ENCODE assay signal across 8 cellular contexts in genomic region chr19:35716985-35717664, GRCh38. TPM values are rescaled to one million over a fixed set of nuclear protein-coding genes. Genes with fewer than 3 reads are reported as not detected.
DNase-seq lines count a peak whose midpoint lies in the region; ATAC-seq and TF ChIP-seq lines count a peak whose summit lies in the region.

No MANE protein-coding gene starts in this region.

- intact Hi-C loops in lower leg skin (cut with DNase I; ENCODE audit: low total_unique reads), result no loop called here

- ATAC-seq in HG03432 (IDR thresholded peaks at IDR 0.05; ENCODE audit: unreplicated experiment), result peak; percentile 52

- H3K4me3 ChIP-seq in lower leg skin (ENCODE audit: low read depth, poor library complexity, severe bottlenecking), result peak overlapping the region; percentile 63

- TF ChIP-seq POLR2A in GM19193 (IDR thresholded peaks at IDR 0.05; ENCODE audit: extremely low read depth, insufficient read depth, insufficient read length), result peak; percentile 28
- no peak for TF ChIP-seq POLR2A in lower leg skin (IDR thresholded peaks at IDR 0.05)

- peak; percentile 88 to 92 for DNase-seq in AML-193 (lab: John Stamatoyannopoulos, UW)
- DNase-seq in NCI-H69 (lab: John Stamatoyannopoulos, UW), result peak; percentile 92
- peak; percentile 96 to 97 for DNase-seq in activated CD4-positive, alpha-beta T cell treated with anti-CD3 and anti-CD28 coated beads, Interleukin-2, amount 50 U/mL, for 4 hours
- DNase-seq in dermis microvascular lymphatic vessel endothelial cell (ENCODE audit: low read depth in 2 of 2), result peak; percentile 90 to 97
- peak; percentile 92 to 99 for DNase-seq in lower leg skin (ENCODE audit: low spot score in 2 of 2)
- DNase-seq in stimulated activated CD4-positive, alpha-beta T cell treated with anti-CD3 and anti-CD28 coated beads, Interleukin-4, amount 100 ng/mL, for 4 hours, result peak; percentile 95 to 98

- 0 to 1% methylated on average over 20 to 37 of the region's 61 CpGs for WGBS in lower leg skin, 2 donors

- peak in 1 of 3 donors; percentile 84 for TF ChIP-seq CTCF in lower leg skin (IDR thresholded peaks at IDR 0.05)

RNA-seq across cellular contexts. Expression of gene KMT2B, which starts 0.7 kb away (rescaled TPM):
- total RNA-seq in dermis microvascular lymphatic vessel endothelial cell (2.3 and 7.1 TPM in 2 replicates), lower leg skin (10 to 100 TPM; 33.1 to 74.7 (median 42.0) TPM)

RNA-seq across cellular contexts. Expression of gene ZBTB32, which starts 12.8 kb away (rescaled TPM):
- total RNA-seq in dermis microvascular lymphatic vessel endothelial cell, result not detected in 2 replicates
- total RNA-seq in lower leg skin, result not detected

RNA-seq across cellular contexts. Expression of gene IGFLR1, which starts 25.1 kb away (rescaled TPM):
- total RNA-seq in dermis microvascular lymphatic vessel endothelial cell (1.1 and 1.8 TPM in 2 replicates), lower leg skin (10 to 100 TPM in 1 of 4 donors, 1 to 10 TPM in 3; 1.4 to 11.3 (median 5.1) TPM)

RNA-seq across cellular contexts. Expression of gene U2AF1L4, which starts 28.1 kb away (rescaled TPM):
- total RNA-seq in dermis microvascular lymphatic vessel endothelial cell (2.4 and 4.3 TPM in 2 replicates), lower leg skin (10 to 100 TPM; 12.6 to 20.0 (median 18.5) TPM)

RNA-seq across cellular contexts. Expression of gene PSENEN, which starts 28.3 kb away (rescaled TPM):
- total RNA-seq in dermis microvascular lymphatic vessel endothelial cell (16.3 and 19.2 TPM in 2 replicates), lower leg skin (10 to 100 TPM; 13.7 to 47.4 (median 30.8) TPM)

Comparison
In these comparisons a context has a peak if more than half of its experiments do, and no peak if none do; other contexts are left out.
1. Peak in every context shown above with its lines: DNase-seq, ATAC-seq and H3K4me3 ChIP-seq.